Comparison of ENCODE assay signal across 22 cellular contexts in the genomic region with DNA sequence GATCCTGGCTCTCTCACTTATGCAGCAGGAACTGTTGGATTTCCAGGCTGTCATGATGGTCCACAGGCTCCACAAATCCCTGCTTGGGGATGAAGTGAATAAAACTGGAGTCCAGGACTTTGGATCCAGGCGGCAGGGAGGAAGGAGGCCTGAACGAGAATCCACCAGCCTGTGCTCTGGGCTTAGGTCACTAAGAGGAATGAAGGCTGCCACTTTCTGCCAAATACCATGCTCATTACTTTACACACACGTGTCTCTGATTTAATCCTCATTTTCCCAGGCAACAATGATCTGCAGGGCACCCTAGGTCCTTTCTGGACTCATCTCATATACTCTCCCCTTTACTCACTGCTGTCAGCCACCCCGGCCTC.
A peak's percentile ranks its signal among the peaks of the same experiment; 100 is the strongest.
DNase-seq lines count a peak whose midpoint lies in the region; ATAC-seq and TF ChIP-seq lines count a peak whose summit lies in the region.
"Had no signal": no experiment of that assay in that cellular context is flagged by ENCODE, and none has a peak within 500 bp of the region (broad histone marks: within the 10 kb centered on the region; RNA-seq: fewer than 3 reads in every experiment).

No MANE protein-coding gene starts in this region.

- H3K4me1 Mint-ChIP-seq in nephron: peaks cover 19% of the 10 kb centered on the region

- WGBS in ectodermal cell, 2 experiments: 74 to 83% methylated on average over 4 of the region's 4 CpGs
- WGBS in hepatocyte (ENCODE audit: low lambda C conversion rate, missing lambda C conversion rate): 74% methylated on average over 4 of the region's 4 CpGs

- H3K9me3 Mint-ChIP-seq in nephron: no peaks in the 10 kb centered on the region
- H3K9me3 Mint-ChIP-seq: activated naive CD4-positive, alpha-beta T cell treated with anti-CD3 and anti-CD28 coated beads, Interleukin-2, amount 50 U/mL, for 24 hours; nephron progenitor cell; stimulated activated effector memory CD8-positive, alpha-beta T cell treated with anti-CD3 and anti-CD28 coated beads, Interleukin-12 subunit alpha, Interleukin-12 subunit beta, amount 100 ng/mL, for 72 hours had no signal

- peaks cover 9% of the 10 kb centered on the region for H3K27me3 Mint-ChIP-seq in nephron (ENCODE audit: low read depth)
- H3K27me3 Mint-ChIP-seq: activated naive CD4-positive, alpha-beta T cell treated with anti-CD3 and anti-CD28 coated beads, Interleukin-2, amount 50 U/mL, for 24 hours had no signal

- H4K20me1 ChIP-seq in hepatocyte (ENCODE audit: insufficient read depth, poor library complexity, severe bottlenecking): no peaks in the 10 kb centered on the region

- H3K4me3 ChIP-seq in ectodermal cell (ENCODE audit: insufficient read depth, low read depth, low read length) (no peak overlapping the region), upper lobe of right lung (no peak overlapping the region), hepatocyte (no peak overlapping the region)
- H3K4me3 ChIP-seq: prostate gland, suprapubic skin had no signal

- no peaks in the 10 kb centered on the region for H3K27me3 ChIP-seq in ectodermal cell (ENCODE audit: control insufficient read depth, insufficient read depth, low read length, poor library complexity, severe bottlenecking)
- no peaks in the 10 kb centered on the region for H3K27me3 ChIP-seq in upper lobe of right lung
- no peaks in the 10 kb centered on the region for H3K27me3 ChIP-seq in hepatocyte
- H3K27me3 ChIP-seq: suprapubic skin had no signal

- H3K4me1 ChIP-seq in ectodermal cell (ENCODE audit: control insufficient read depth, insufficient read depth, low read length): peaks cover 32% of the 10 kb centered on the region
- peaks cover 5% of the 10 kb centered on the region for H3K4me1 ChIP-seq in upper lobe of right lung
- peaks cover 30% of the 10 kb centered on the region for H3K4me1 ChIP-seq in hepatocyte (ENCODE audit: insufficient read depth)
- H3K4me1 ChIP-seq: prostate gland had no signal

- H3K36me3 ChIP-seq in ectodermal cell (ENCODE audit: control insufficient read depth, insufficient read depth, low read length) (no peaks in the 10 kb centered on the region), upper lobe of right lung (no peaks in the 10 kb centered on the region), hepatocyte (replicated peaks; ENCODE audit: insufficient read depth, low read depth) (no peaks in the 10 kb centered on the region)
- H3K36me3 ChIP-seq: prostate gland, suprapubic skin had no signal

- no peaks in the 10 kb centered on the region for H3K36me3 Mint-ChIP-seq in nephron (ENCODE audit: low read depth)
- H3K36me3 Mint-ChIP-seq: activated naive CD4-positive, alpha-beta T cell treated with anti-CD3 and anti-CD28 coated beads, Interleukin-2, amount 50 U/mL, for 24 hours; stimulated activated effector memory CD8-positive, alpha-beta T cell treated with anti-CD3 and anti-CD28 coated beads, Interleukin-12 subunit alpha, Interleukin-12 subunit beta, amount 100 ng/mL, for 72 hours had no signal

- intact Hi-C loops in upper lobe of right lung (cut with DNase I): no loop called here

- no peaks in the 10 kb centered on the region for H3K9me2 ChIP-seq in hepatocyte (replicated peaks; ENCODE audit: insufficient read depth)

- peak; percentile 70 for DNase-seq in AG20443 (ENCODE audit: low spot score)
- peak; percentile 19 for DNase-seq in HS-5 (ENCODE audit: low read depth)
- DNase-seq in upper lobe of right lung: no peak
- no peak for DNase-seq in hepatocyte (ENCODE audit: low spot score)
- DNase-seq: ACHN; DMS 273 treated with DMSO at 0.1 percent for 48 hours; KBM-7; midbrain; NCI-H526 treated with DMSO at 0.1 percent for 48 hours; nephron progenitor cell; small intestine; stimulated activated CD4-positive, alpha-beta T cell treated with anti-CD3 and anti-CD28 coated beads, Interleukin-2, amount 100 ng/mL, for 24 hours had no signal

- H3K4me2 ChIP-seq in hepatocyte: no peak overlapping the region

- H3K27ac Mint-ChIP-seq in nephron: peak overlapping the region in 2 of 3 experiments; percentile 27 to 31
- H3K27ac Mint-ChIP-seq: nephron progenitor cell; stimulated activated effector memory CD8-positive, alpha-beta T cell treated with anti-CD3 and anti-CD28 coated beads, Interleukin-12 subunit alpha, Interleukin-12 subunit beta, amount 100 ng/mL, for 72 hours had no signal

- no peak overlapping the region for H2AFZ ChIP-seq in hepatocyte

- H3K27ac ChIP-seq in ectodermal cell (ENCODE audit: insufficient read depth, low read depth, low read length, poor library complexity, severe bottlenecking) (peak overlapping the region; percentile 72), upper lobe of right lung (no peak overlapping the region), hepatocyte (no peak overlapping the region)
- H3K27ac ChIP-seq: prostate gland, suprapubic skin had no signal

- TF ChIP-seq CTCF in nephron (IDR thresholded peaks at IDR 0.05; ENCODE audit: unreplicated experiment in 3 of 3) (no peak), upper lobe of right lung (IDR thresholded peaks at IDR 0.05) (no peak), hepatocyte (IDR thresholded peaks at IDR 0.05; ENCODE audit: poor library complexity) (no peak)

- ATAC-seq in HG03025 (IDR thresholded peaks at IDR 0.05; ENCODE audit: low FRiP score, unreplicated experiment) (no peak), HG02970 (IDR thresholded peaks at IDR 0.05; ENCODE audit: low FRiP score, unreplicated experiment) (no peak), upper lobe of right lung (no peak)
- ATAC-seq: HCT116; left lobe of liver; stimulated activated effector memory CD8-positive, alpha-beta T cell treated with anti-CD3 and anti-CD28 coated beads, Interleukin-12 subunit alpha, Interleukin-12 subunit beta, amount 100 ng/mL, for 72 hours had no signal

- no peak overlapping the region for H3K4me3 Mint-ChIP-seq in nephron
- H3K4me3 Mint-ChIP-seq: activated naive CD4-positive, alpha-beta T cell treated with anti-CD3 and anti-CD28 coated beads, Interleukin-2, amount 50 U/mL, for 24 hours; nephron progenitor cell; stimulated activated effector memory CD8-positive, alpha-beta T cell treated with anti-CD3 and anti-CD28 coated beads, Interleukin-12 subunit alpha, Interleukin-12 subunit beta, amount 100 ng/mL, for 72 hours had no signal

- no peaks in the 10 kb centered on the region for H3K79me2 ChIP-seq in hepatocyte

- H3K9me3 ChIP-seq in ectodermal cell (ENCODE audit: control insufficient read depth, low read length): no peaks in the 10 kb centered on the region
- no peaks in the 10 kb centered on the region for H3K9me3 ChIP-seq in upper lobe of right lung
- no peaks in the 10 kb centered on the region for H3K9me3 ChIP-seq in hepatocyte (ENCODE audit: low read depth)
- H3K9me3 ChIP-seq: prostate gland, suprapubic skin had no signal

Comparison
In these comparisons a context has a peak if more than half of its experiments do, and no peak if none do; other contexts are left out.
1. DNase-seq: peak in AG20443 (single experiment) and HS-5 (single experiment); none in upper lobe of right lung (single experiment) and hepatocyte (single experiment).